In genomic region chr5:53019320-53019719, GRCh38 we compare ENCODE assay signal across 14 cellular contexts. TPM values are rescaled to one million over a fixed set of nuclear protein-coding genes. Genes with fewer than 3 reads are reported as not detected.
A peak's percentile ranks its signal among the peaks of the same experiment; 100 is the strongest.
DNase-seq lines count a peak whose midpoint lies in the region; ATAC-seq and TF ChIP-seq lines count a peak whose summit lies in the region.
"Had no signal": no experiment of that assay in that cellular context is flagged by ENCODE, and none has a peak within 500 bp of the region (broad histone marks: within the 10 kb centered on the region; RNA-seq: fewer than 3 reads in every experiment).

No MANE protein-coding gene starts in this region.

- H3K36me3 ChIP-seq in effector memory CD4-positive, alpha-beta T cell (ENCODE audit: control insufficient read depth, insufficient read depth, low read length) = no peaks in the 10 kb centered on the region
- H3K36me3 ChIP-seq: BLaER1 treated with 17β-estradiol and CSF1 and Interleukin-3, amounts not matched to agents 10 nM and 100 nM; thoracic aorta had no signal

- peaks cover 11% of the 10 kb centered on the region for H3K9me3 Mint-ChIP-seq in WTC11

- TF ChIP-seq CTCF in AG04449 (IDR thresholded peaks at IDR 0.05; ENCODE audit: insufficient read depth, low read length, missing control alignments) = peak; percentile 15
- no peak for TF ChIP-seq CTCF in WTC11 (IDR thresholded peaks at IDR 0.05)

- no peaks in the 10 kb centered on the region for H3K27me3 Mint-ChIP-seq in WTC11 (ENCODE audit: low read depth)

- H3K4me1 ChIP-seq in effector memory CD4-positive, alpha-beta T cell (ENCODE audit: control insufficient read depth, insufficient read depth, low read length, poor library complexity, severe bottlenecking) = no peaks in the 10 kb centered on the region

- peaks cover 3% of the 10 kb centered on the region for H3K27me3 ChIP-seq in effector memory CD4-positive, alpha-beta T cell (replicated peaks; ENCODE audit: control insufficient read depth, insufficient read depth, low read length, poor library complexity, severe bottlenecking)
- H3K27me3 ChIP-seq: BLaER1 treated with 17β-estradiol and CSF1 and Interleukin-3, amounts not matched to agents 10 nM and 100 nM had no signal

- no peaks in the 10 kb centered on the region for H3K9me3 ChIP-seq in effector memory CD4-positive, alpha-beta T cell (ENCODE audit: control insufficient read depth, low read length)
- H3K9me3 ChIP-seq: thoracic aorta had no signal

- no peak overlapping the region for H3K27ac Mint-ChIP-seq in WTC11
- H3K27ac Mint-ChIP-seq: activated CD8-positive, alpha-beta memory T cell treated with anti-CD3 and anti-CD28 coated beads, Interleukin-2, amount 10 ng/mL, durations not matched to agents 7 days and 5 days; naive thymus-derived CD8-positive, alpha-beta T cell had no signal

- H3K36me3 Mint-ChIP-seq in WTC11 = no peaks in the 10 kb centered on the region
- H3K36me3 Mint-ChIP-seq: naive thymus-derived CD8-positive, alpha-beta T cell had no signal

- H3K4me1 Mint-ChIP-seq in WTC11 = no peaks in the 10 kb centered on the region
- H3K4me1 Mint-ChIP-seq: naive thymus-derived CD8-positive, alpha-beta T cell had no signal

- H3K4me3 Mint-ChIP-seq in WTC11 = no peak overlapping the region
- H3K4me3 Mint-ChIP-seq: activated CD8-positive, alpha-beta memory T cell treated with anti-CD3 and anti-CD28 coated beads, Interleukin-2, amount 10 ng/mL, durations not matched to agents 7 days and 5 days; naive thymus-derived CD8-positive, alpha-beta T cell had no signal

- DNase-seq in AG04449 (ENCODE audit: low read depth, low spot score) = no peak
- DNase-seq in HT1080 (ENCODE audit: low read depth) = peak; percentile 91
- DNase-seq in WTC11 (ENCODE audit: low spot score) = no peak
- DNase-seq in foreskin melanocyte = peak; percentile 69
- DNase-seq in NCI-H2227 (lab: John Stamatoyannopoulos, UW; ENCODE audit: unreplicated experiment) = no peak
- DNase-seq in effector memory CD4-positive, alpha-beta T cell = no peak
- DNase-seq in NCI-H1436 treated with DMSO at 0.1 percent for 48 hours (lab: John Stamatoyannopoulos, UW) = no peak
- DNase-seq: activated CD8-positive, alpha-beta memory T cell treated with anti-CD3 and anti-CD28 coated beads, Interleukin-2, amount 10 ng/mL, durations not matched to agents 7 days and 5 days; kidney; naive thymus-derived CD8-positive, alpha-beta T cell had no signal

- ATAC-seq in WTC11 (no peak), GM19455 (IDR thresholded peaks at IDR 0.05; ENCODE audit: unreplicated experiment) (no peak)
- ATAC-seq: activated CD8-positive, alpha-beta memory T cell treated with anti-CD3 and anti-CD28 coated beads, Interleukin-2, amount 10 ng/mL, durations not matched to agents 7 days and 5 days; naive thymus-derived CD8-positive, alpha-beta T cell; sciatic nerve had no signal

- H3K27ac ChIP-seq in effector memory CD4-positive, alpha-beta T cell (ENCODE audit: insufficient read depth, low read length, poor library complexity, severe bottlenecking) = no peak overlapping the region
- H3K27ac ChIP-seq: BLaER1 treated with 17β-estradiol and CSF1 and Interleukin-3, amounts not matched to agents 10 nM and 100 nM; thoracic aorta had no signal

- no peak overlapping the region for H3K4me3 ChIP-seq in AG04449 (ENCODE audit: low read depth, low read length)
- no peak overlapping the region for H3K4me3 ChIP-seq in effector memory CD4-positive, alpha-beta T cell (ENCODE audit: insufficient read depth, low read depth, low read length, poor library complexity, severe bottlenecking)
- H3K4me3 ChIP-seq: BLaER1 treated with 17β-estradiol and CSF1 and Interleukin-3, amounts not matched to agents 10 nM and 100 nM; thoracic aorta had no signal

- POLR2A ChIA-PET in AG04449 (lab: Yijun Ruan, JAX) = no interaction called here
- POLR2A ChIA-PET in WTC11 (lab: Charles Lee) = no interaction called here

- CTCF ChIA-PET in AG04449 (lab: Yijun Ruan, JAX) = interaction anchor here (0.9 kb wide), 1 partner anchor 42 kb away, joined by 3 read pairs; no protein-coding TSS in a partner anchor
- CTCF ChIA-PET in WTC11 (lab: Charles Lee) = no interaction called here

TF ChIP-seq in WTC11, 78 proteins besides CTCF, POLR2A, EP300 and RAD21:
- no peak for TF ChIP-seq CDX4 (CRISPR knock-in tag; IDR thresholded peaks at IDR 0.05; ENCODE audit: borderline replicate concordance)
- TF ChIP-seq ZNF512 (CRISPR knock-in tag; IDR thresholded peaks at IDR 0.05; ENCODE audit: borderline replicate concordance) = no peak
- no peak for TF ChIP-seq SP1 (CRISPR knock-in tag; conservative IDR thresholded peaks at IDR 0.05)
- no peak for TF ChIP-seq TEAD4 (CRISPR knock-in tag; IDR thresholded peaks at IDR 0.05)
- no peak for TF ChIP-seq ZBTB21 (CRISPR knock-in tag; IDR thresholded peaks at IDR 0.05; ENCODE audit: borderline replicate concordance)
- TF ChIP-seq PREB (CRISPR knock-in tag; IDR thresholded peaks at IDR 0.05; ENCODE audit: borderline replicate concordance) = no peak
- TF ChIP-seq GABPB1 (CRISPR knock-in tag; IDR thresholded peaks at IDR 0.05) = peak; percentile 51; the same call in 1 of the 2 replicates
- TF ChIP-seq AFF4 (CRISPR knock-in tag; IDR thresholded peaks at IDR 0.05; ENCODE audit: borderline replicate concordance) = no peak
TF ChIP-seq in WTC11: peak in this region for 1.

RNA-seq across cellular contexts. Expression of gene ITGA2, which starts 30.2 kb away (rescaled TPM):
- total RNA-seq in HT1080 (2014; rRNA removed; shearing (Covaris generic)) = 60.9 and 76.0 TPM in 2 replicates
- polyA plus RNA-seq in HT1080 (2015; cell fraction: cytosol; rRNA removed) = 49.5 and 73.9 TPM in 2 replicates
- 472 and 506 TPM in 2 replicates for polyA plus RNA-seq in HT1080 (2015; cell fraction: nucleus; rRNA removed)
- 5.3 to 5.5 TPM (median 5.5 TPM) in 3 replicates for total RNA-seq in WTC11 (2021)
- total RNA-seq: naive thymus-derived CD8-positive, alpha-beta T cell had no signal

Comparison
In these comparisons a context has a peak if more than half of its experiments do, and no peak if none do; other contexts are left out.
1. DNase-seq: peak in HT1080 (single experiment) and foreskin melanocyte (single experiment); none in AG04449 (single experiment), WTC11 (single experiment), NCI-H2227 (single experiment), effector memory CD4-positive, alpha-beta T cell (0 of 3) and NCI-H1436 treated with DMSO at 0.1 percent for 48 hours (single experiment).